ENCODE assay signal across 8 cellular contexts in genomic region chr18:35497334-35498197, GRCh38. TPM values are rescaled to one million over a fixed set of nuclear protein-coding genes. Genes with fewer than 3 reads are reported as not detected.
DNase-seq lines count a peak whose midpoint lies in the region; ATAC-seq and TF ChIP-seq lines count a peak whose summit lies in the region.

Gene INO80C, minus strand, starts transcription at chr18:35497960. Its CDS starts 86 bp downstream, at chr18:35497874.

- H3K4me2 ChIP-seq in H9 (ENCODE audit: insufficient read depth, insufficient read length, low read length): peak within 1 kb of the TSS; percentile 78

- no peak within 1 kb of the TSS for H3T11ph ChIP-seq in H9 (ENCODE audit: low read length)

- no peaks in the 10 kb centered on the region for H4K20me1 ChIP-seq in H9 (ENCODE audit: control insufficient read depth, insufficient read depth, insufficient read length)

- H3K56ac ChIP-seq in H9 (ENCODE audit: insufficient read length, low read depth, low read length): no peak within 1 kb of the TSS

- H4K91ac ChIP-seq in H9 (ENCODE audit: insufficient read length, low read depth, low read length): no peak within 1 kb of the TSS

- H3K18ac ChIP-seq in H9 (ENCODE audit: insufficient read length, low read depth, low read length): peak within 1 kb of the TSS; percentile 87

- H4K8ac ChIP-seq in H9 (replicated peaks; ENCODE audit: insufficient read length, low read depth, low read length): no peak within 1 kb of the TSS

- H3K4me1 ChIP-seq in ES-I3 (ENCODE audit: insufficient read depth, low read length) (peaks cover 24% of the 10 kb centered on the region), H9 (ENCODE audit: insufficient read depth, low read length) (peaks cover 15% of the 10 kb centered on the region; the same call in 1 of the 2 replicates)

- peak within 1 kb of the TSS; percentile 90 for H3K9ac ChIP-seq in ES-I3 (ENCODE audit: low read depth, low read length)
- H3K9ac ChIP-seq in H9 (ENCODE audit: extremely low read depth, insufficient read length, low read length): peak within 1 kb of the TSS; percentile 54

- peaks cover 18% of the 10 kb centered on the region; the same call in 1 of the 2 replicates for H3K79me2 ChIP-seq in H9 (ENCODE audit: insufficient read depth, low read length)

- no peak within 1 kb of the TSS for H3K27ac ChIP-seq in H9 (ENCODE audit: insufficient read length, low read depth, low read length)

- H4K5ac ChIP-seq in H9 (ENCODE audit: insufficient read length, low read depth, low read length): no peak within 1 kb of the TSS

- H3K36me3 ChIP-seq in ES-I3 (ENCODE audit: insufficient read depth, low read length): no peaks in the 10 kb centered on the region

- H3K4ac ChIP-seq in H9 (ENCODE audit: low read depth, low read length): no peak within 1 kb of the TSS

- no peaks in the 10 kb centered on the region for H3K27me3 ChIP-seq in H9 (ENCODE audit: insufficient read depth, low read length)

- H3K4me1 Mint-ChIP-seq in H9: peaks cover 45 to 48% of the 10 kb centered on the region in 2 experiments
- peaks cover 6 to 15% of the 10 kb centered on the region in 2 donors for H3K4me1 Mint-ChIP-seq in natural killer cell treated with Interleukin-12 subunit alpha and Interleukin-12 subunit beta and Interleukin-15 and Interleukin-18, amount 100 ng/mL, for 72 hours (ENCODE audit: low read depth in 2 of 2)

- peak within 1 kb of the TSS; percentile 93; the same call in 1 of the 2 replicates for H3K14ac ChIP-seq in H9 (ENCODE audit: insufficient read depth, low read length)

- no peak within 1 kb of the TSS for H2BK15ac ChIP-seq in H9 (ENCODE audit: low read depth, low read length)

- no peak within 1 kb of the TSS for H3K23ac ChIP-seq in H9 (ENCODE audit: insufficient read length, low read depth, low read length)

- peaks cover 0 to 2% (median 0%) of the 10 kb centered on the region in 3 experiments; a peak in 3 of 7 replicates for H3K36me3 Mint-ChIP-seq in H9 (ENCODE audit: insufficient read depth in 1 of 3, low read depth in 3 of 3)
- H3K36me3 Mint-ChIP-seq in natural killer cell treated with Interleukin-12 subunit alpha and Interleukin-12 subunit beta and Interleukin-15 and Interleukin-18, amount 100 ng/mL, for 72 hours: no peaks in the 10 kb centered on the region

- H2BK20ac ChIP-seq in H9 (ENCODE audit: low read depth, low read length, poor library complexity, severe bottlenecking): no peak within 1 kb of the TSS

- H2AK5ac ChIP-seq in H9 (ENCODE audit: insufficient read length, low read length): no peak within 1 kb of the TSS

- ATAC-seq in natural killer cell treated with Interleukin-12 subunit alpha and Interleukin-12 subunit beta and Interleukin-15 and Interleukin-18, amount 100 ng/mL, for 72 hours: peak; percentile 97

- no peaks in the 10 kb centered on the region for H3K79me1 ChIP-seq in H9 (ENCODE audit: insufficient read depth, low read depth, low read length, poor library complexity, severe bottlenecking)

- H3K9me3 Mint-ChIP-seq in H9: no peaks in the 10 kb centered on the region; a peak in 1 of 5 replicates
- peaks cover 3% of the 10 kb centered on the region for H3K9me3 Mint-ChIP-seq in natural killer cell treated with Interleukin-12 subunit alpha and Interleukin-12 subunit beta and Interleukin-15 and Interleukin-18, amount 100 ng/mL, for 72 hours

- TF ChIP-seq POLR2A in Raji (IDR thresholded peaks at IDR 0.05; ENCODE audit: insufficient read depth, low read depth, low read length): peak; percentile 98

- no peak within 1 kb of the TSS for H2BK12ac ChIP-seq in H9 (ENCODE audit: insufficient read length, low read depth, low read length)

- TF ChIP-seq CTCF in H9 (conservative IDR thresholded peaks at IDR 0.05): no peak

- no peak within 1 kb of the TSS for H2BK5ac ChIP-seq in H9 (ENCODE audit: insufficient read length, low read length)

- peak within 1 kb of the TSS; percentile 99 to 100 (median 99) for H3K27ac Mint-ChIP-seq in H9
- H3K27ac Mint-ChIP-seq in natural killer cell treated with Interleukin-12 subunit alpha and Interleukin-12 subunit beta and Interleukin-15 and Interleukin-18, amount 100 ng/mL, for 72 hours: peak within 1 kb of the TSS; percentile 84 to 96

- peak within 1 kb of the TSS; percentile 95 for H3K4me3 Mint-ChIP-seq in H9
- peak within 1 kb of the TSS; percentile 84 for H3K4me3 Mint-ChIP-seq in natural killer cell treated with Interleukin-12 subunit alpha and Interleukin-12 subunit beta and Interleukin-15 and Interleukin-18, amount 100 ng/mL, for 72 hours

- H3K23me2 ChIP-seq in H9 (ENCODE audit: insufficient read length, low read depth, low read length, poor library complexity, severe bottlenecking): peaks cover 4% of the 10 kb centered on the region

- DNase-seq in H9: peak; percentile 91
- peak; percentile 90 for DNase-seq in M059J (ENCODE audit: low read depth)
- DNase-seq in activated T-helper 9 cell treated with anti-CD3 and anti-CD28 coated beads, Interleukin-2, amount 50 U/mL, for 16 hours (ENCODE audit: low read depth): peak; percentile 90
- DNase-seq in fibroblast of peridontal ligament (ENCODE audit: extremely low read depth): peak; percentile 94
- peak; percentile 94 for DNase-seq in natural killer cell treated with Interleukin-12 subunit alpha and Interleukin-12 subunit beta and Interleukin-15 and Interleukin-18, amount 100 ng/mL, for 72 hours (ENCODE audit: low spot score)
- DNase-seq in stimulated activated naive CD4-positive, alpha-beta T cell treated with Interleukin-2 at 50 U/mL for 16 hours (lab: John Stamatoyannopoulos, UW): peak; percentile 90

- WGBS in H9 (ENCODE audit: extremely low coverage, insufficient read length, low lambda C conversion rate): no CpG with 5 or more reads among the region's 63 CpGs

- H2AFZ ChIP-seq in H9 (ENCODE audit: low read length): no peak within 1 kb of the TSS

- H2BK120ac ChIP-seq in H9 (ENCODE audit: low read depth, low read length, poor library complexity, severe bottlenecking): no peak within 1 kb of the TSS

- H3K27me3 Mint-ChIP-seq in H9 (ENCODE audit: low read depth): peaks cover 1% of the 10 kb centered on the region
- H3K27me3 Mint-ChIP-seq in natural killer cell treated with Interleukin-12 subunit alpha and Interleukin-12 subunit beta and Interleukin-15 and Interleukin-18, amount 100 ng/mL, for 72 hours: peaks cover 0 to 3% of the 10 kb centered on the region in 2 donors

- H3K9me3 ChIP-seq in ES-I3 (ENCODE audit: control insufficient read depth, insufficient read depth, low read length): no peaks in the 10 kb centered on the region
- no peaks in the 10 kb centered on the region for H3K9me3 ChIP-seq in H9 (ENCODE audit: control insufficient read depth, low read depth, low read length)

RNA-seq across cellular contexts. Expression of gene INO80C, which starts in this region (rescaled TPM):
- 51.1 and 53.3 TPM in 2 replicates for total RNA-seq in H9 (2021)
- 3.4 and 6.5 TPM in 2 replicates for total RNA-seq in M059J (2014; rRNA removed; shearing (Covaris generic))
- 10 to 100 TPM; 25.0 to 41.7 TPM for total RNA-seq in natural killer cell treated with Interleukin-12 subunit alpha and Interleukin-12 subunit beta and Interleukin-15 and Interleukin-18, amount 100 ng/mL, for 72 hours
